17 cellular contexts compared by ENCODE assay signal in the genomic region with DNA sequence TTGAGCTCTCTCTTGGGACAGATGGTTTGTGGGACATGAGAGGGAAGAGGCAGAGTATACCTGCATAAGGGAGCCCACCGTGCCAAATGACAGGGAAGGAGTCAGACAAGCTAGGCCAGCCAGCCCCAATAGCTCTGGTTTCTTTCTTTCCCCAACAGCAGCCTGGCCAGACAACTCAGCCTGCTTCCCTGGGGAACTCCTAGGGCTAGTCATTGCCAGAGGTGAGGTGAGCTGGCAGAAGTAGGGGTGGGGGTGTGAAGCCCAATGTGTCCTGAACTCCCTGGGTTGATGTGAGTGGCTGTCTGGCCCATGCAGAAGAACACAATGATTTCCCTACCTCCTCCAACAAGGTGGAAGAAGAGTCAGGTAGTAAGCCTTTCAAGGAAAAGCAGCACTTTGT.
DNase-seq lines count a peak whose midpoint lies in the region; ATAC-seq, FAIRE-seq and TF ChIP-seq lines count a peak whose summit lies in the region.
"Had no signal": no experiment of that assay in that cellular context is flagged by ENCODE, and none has a peak within 500 bp of the region (broad histone marks: within the 10 kb centered on the region; RNA-seq: fewer than 3 reads in every experiment).

No MANE protein-coding gene starts in this region.

- 0% methylated on average over 1 of the region's 1 CpG for WGBS in GM12878 (ENCODE audit: insufficient coverage, insufficient replicate concordance, low lambda C conversion rate, missing lambda C conversion rate)

- H3K27me3 ChIP-seq in GM12878 (replicated peaks in 1 of 2; ENCODE audit: control insufficient read depth in 2 of 2, insufficient read depth in 2 of 2, low read length in 1 of 2) (no peaks in the 10 kb centered on the region), osteoblast (ENCODE audit: insufficient read depth, low read length) (peaks cover 3% of the 10 kb centered on the region), vagina (no peaks in the 10 kb centered on the region)
- H3K27me3 ChIP-seq: sigmoid colon had no signal

- no peak for TF ChIP-seq RAD21 in GM12878 (IDR thresholded peaks at IDR 0.05; ENCODE audit: insufficient read depth, low read depth, low read length)

- H2AFZ ChIP-seq in GM12878 (ENCODE audit: control insufficient read depth, low read depth, low read length) (no peak overlapping the region), osteoblast (ENCODE audit: low read length) (no peak overlapping the region)

- TF ChIP-seq EP300 in GM12878 (IDR thresholded peaks at IDR 0.05; ENCODE audit: borderline replicate concordance in 1 of 2, control insufficient read depth in 1 of 2, low read depth in 2 of 2, low read length in 2 of 2), result no peak

- SMC1A ChIA-PET in GM12878 (lab: Charles Lee; ENCODE audit: uncharacterized antibody, unreplicated experiment), result interaction anchor here (0.7 to 1.4 kb wide), 3 partner anchors 21 to 129 kb away, joined by 3 to 4 read pairs (median 3); no protein-coding TSS in a partner anchor

- FAIRE-seq in GM12878 (lab: Jason Lieb, UNC), result no peak

- RAD21 ChIA-PET in GM12878 (lab: Charles Lee; ENCODE audit: unreplicated experiment), result no interaction called here

- no peak overlapping the region for H3K9ac ChIP-seq in GM12878 (ENCODE audit: control insufficient read depth, insufficient read depth, low read length)
- H3K9ac ChIP-seq: BLaER1 treated with 17β-estradiol and CSF1 and Interleukin-3, amounts not matched to agents 10 nM and 100 nM had no signal

- intact Hi-C loops in GM12878 (cut with micrococcal nuclease; ENCODE audit: unreplicated experiment) (no loop called here), vagina (cut with DNase I) (no loop called here)

- CTCF ChIA-PET in GM12878 (lab: Yijun Ruan, JAX), result interaction anchor here (1.3 to 2.5 kb wide), 2 partner anchors 14 to 21 kb away, joined by 3 to 6 read pairs; no protein-coding TSS in a partner anchor

- H3K79me2 ChIP-seq in GM12878 (ENCODE audit: control insufficient read depth, insufficient read depth, low read length) (no peaks in the 10 kb centered on the region), osteoblast (ENCODE audit: insufficient read depth, low read length) (no peaks in the 10 kb centered on the region)

- H3K9me3 ChIP-seq in GM12878 (replicated peaks; ENCODE audit: control insufficient read depth, insufficient read depth, low read length) (no peaks in the 10 kb centered on the region), osteoblast (ENCODE audit: low read depth, low read length) (no peaks in the 10 kb centered on the region), vagina (no peaks in the 10 kb centered on the region)
- H3K9me3 ChIP-seq: sigmoid colon had no signal

- no peak overlapping the region for H3K4me3 ChIP-seq in GM12878
- no peak overlapping the region for H3K4me3 ChIP-seq in osteoblast (ENCODE audit: insufficient read depth, low read length)
- no peak overlapping the region for H3K4me3 ChIP-seq in vagina
- H3K4me3 ChIP-seq: BLaER1 treated with 17β-estradiol and CSF1 and Interleukin-3, amounts not matched to agents 10 nM and 100 nM; lung; sigmoid colon had no signal

- no peak for TF ChIP-seq POLR2A in GM12878 (IDR thresholded peaks at IDR 0.05; ENCODE audit: low read depth, low read length)
- no peak for TF ChIP-seq POLR2A in vagina (IDR thresholded peaks at IDR 0.05)

- TF ChIP-seq CTCF in GM12878 (IDR thresholded peaks at IDR 0.05 in 2 of 3, conservative IDR thresholded peaks at IDR 0.05 in 1 of 3; ENCODE audit: control insufficient read depth in 2 of 3, extremely low read depth in 1 of 3, insufficient read depth in 1 of 3, low read depth in 3 of 3, low read length in 3 of 3) (no peak), osteoblast (IDR thresholded peaks at IDR 0.05; ENCODE audit: extremely low read depth, low read depth, low read length) (no peak), vagina (IDR thresholded peaks at IDR 0.05) (no peak)

- no TSS peak for BruUV-seq in GM12878 (replicated peaks; lab: Mats Ljungman, UMichigan)

- H3K27ac ChIP-seq in GM12878 (ENCODE audit: control insufficient read depth, insufficient read depth), result no peak overlapping the region
- H3K27ac ChIP-seq in osteoblast (ENCODE audit: low read depth, low read length), result peak overlapping the region; percentile 77
- no peak overlapping the region for H3K27ac ChIP-seq in vagina
- H3K27ac ChIP-seq: BLaER1 treated with 17β-estradiol and CSF1 and Interleukin-3, amounts not matched to agents 10 nM and 100 nM had no signal

- peaks cover 4% of the 10 kb centered on the region for H3K4me1 ChIP-seq in GM12878 (ENCODE audit: control insufficient read depth, insufficient read depth, low read length)
- peaks cover 30% of the 10 kb centered on the region for H3K4me1 ChIP-seq in osteoblast (ENCODE audit: insufficient read depth, low read length)
- H3K4me1 ChIP-seq in vagina, result peaks cover 11% of the 10 kb centered on the region
- H3K4me1 ChIP-seq: BLaER1 treated with 17β-estradiol and CSF1 and Interleukin-3, amounts not matched to agents 10 nM and 100 nM had no signal

- in situ Hi-C loops in GM12878 (cut with MboI), result no loop called here

- DNase-seq in ELF-1 (ENCODE audit: low read depth, low spot score), result peak; percentile 49
- no peak for DNase-seq in GM12878 (ENCODE audit: low read depth, low spot score)
- DNase-seq in osteoblast (ENCODE audit: insufficient read length, low spot score, missing footprints), result no peak
- no peak for DNase-seq in vagina (ENCODE audit: extremely low spot score in 2 of 2)
- DNase-seq in nucleus accumbens (lab: John Stamatoyannopoulos, UW), result no peak
- DNase-seq in COR-L47 (lab: John Stamatoyannopoulos, UW), result no peak
- DNase-seq: activated CD4-positive, alpha-beta T cell treated with anti-CD3 and anti-CD28 coated beads, Interleukin-2, amount 50 U/mL, for 48 hours; DMS79; effector CD4-positive, alpha-beta T cell; KG1; SIG-M5; sigmoid colon; stimulated activated naive B cell treated with anti-CD40 and anti-IgM and Interleukin-4, amounts not matched to agents 10 μg/mL and 1 μg/mL and 100 μg/mL, for 72 hours; T-helper 9 cell had no signal

- peak; percentile 47 for ATAC-seq in GM21447 (IDR thresholded peaks at IDR 0.05; ENCODE audit: unreplicated experiment)
- peak; percentile 42; the same call in 2 of the 3 replicates for ATAC-seq in GM12878
- ATAC-seq: stimulated activated naive B cell treated with anti-CD40 and anti-IgM and Interleukin-4, amounts not matched to agents 10 μg/mL and 1 μg/mL and 100 μg/mL, for 72 hours had no signal

- H3K36me3 ChIP-seq in GM12878 (ENCODE audit: control insufficient read depth in 2 of 2, insufficient read depth in 2 of 2, low read length in 1 of 2) (no peaks in the 10 kb centered on the region), osteoblast (ENCODE audit: insufficient read depth, low read length) (no peaks in the 10 kb centered on the region), vagina (no peaks in the 10 kb centered on the region)
- H3K36me3 ChIP-seq: sigmoid colon had no signal

- no peaks in the 10 kb centered on the region for H4K20me1 ChIP-seq in GM12878 (ENCODE audit: control insufficient read depth, insufficient read depth)
- H4K20me1 ChIP-seq in osteoblast (ENCODE audit: insufficient read depth, low read length), result no peaks in the 10 kb centered on the region

- POLR2A ChIA-PET in GM12878 (lab: Charles Lee), result no interaction called here

- H3K4me2 ChIP-seq in GM12878 (ENCODE audit: control insufficient read depth, insufficient read depth) (no peak overlapping the region), osteoblast (ENCODE audit: insufficient read depth, low read length) (no peak overlapping the region)
- H3K4me2 ChIP-seq: BLaER1 treated with 17β-estradiol and CSF1 and Interleukin-3, amounts not matched to agents 10 nM and 100 nM had no signal

TF ChIP-seq in GM12878, 131 proteins besides CTCF, POLR2A, EP300 and RAD21 (continues in another document):
- TF ChIP-seq NR2C2 (IDR thresholded peaks at IDR 0.05; ENCODE audit: borderline replicate concordance, control insufficient read depth, insufficient read length, low read depth), result no peak
- no peak for TF ChIP-seq NR2F1 (conservative IDR thresholded peaks at IDR 0.05)
- no peak for TF ChIP-seq RELB (IDR thresholded peaks at IDR 0.05; ENCODE audit: low read depth)
- TF ChIP-seq PRDM15 (CRISPR knock-in tag; IDR thresholded peaks at IDR 0.05), result no peak
- TF ChIP-seq CREM (IDR thresholded peaks at IDR 0.05; ENCODE audit: low read depth), result no peak
